In genomic region chr14:86915416-86915815, GRCh38 we compare ENCODE assay signal across 17 cellular contexts.
A peak's percentile ranks its signal among the peaks of the same experiment; 100 is the strongest.
DNase-seq lines count a peak whose midpoint lies in the region; TF ChIP-seq lines count a peak whose summit lies in the region.
"Had no signal": no experiment of that assay in that cellular context is flagged by ENCODE, and none has a peak within 500 bp of the region (broad histone marks: within the 10 kb centered on the region; RNA-seq: fewer than 3 reads in every experiment).

No MANE protein-coding gene starts in this region.

- TF ChIP-seq CTCF in fibroblast of the aortic adventitia (IDR thresholded peaks at IDR 0.05; ENCODE audit: insufficient read depth, low read length) (no peak), neural progenitor cell (IDR thresholded peaks at IDR 0.05) (no peak)

- H3K4me3 Mint-ChIP-seq in neural progenitor cell = no peak overlapping the region

- H3K4me1 Mint-ChIP-seq in neural progenitor cell = no peaks in the 10 kb centered on the region

- no peak overlapping the region for H3K9ac ChIP-seq in Karpas-422 (ENCODE audit: low read length)
- no peak overlapping the region for H3K9ac ChIP-seq in neural progenitor cell
- H3K9ac ChIP-seq: BLaER1 treated with 17β-estradiol and CSF1 and Interleukin-3, amounts not matched to agents 10 nM and 100 nM had no signal

- H3K4me2 ChIP-seq in Karpas-422 (ENCODE audit: low read depth, low read length, poor library complexity, severe bottlenecking) = no peak overlapping the region
- no peak overlapping the region for H3K4me2 ChIP-seq in neural progenitor cell
- H3K4me2 ChIP-seq: BLaER1 treated with 17β-estradiol and CSF1 and Interleukin-3, amounts not matched to agents 10 nM and 100 nM had no signal

- H3F3A ChIP-seq in neural progenitor cell (ENCODE audit: low read depth) = no peaks in the 10 kb centered on the region

- H3K4me3 ChIP-seq in Karpas-422 (ENCODE audit: low read length) (no peak overlapping the region), fibroblast of the aortic adventitia (ENCODE audit: low read depth, low read length) (no peak overlapping the region), neural progenitor cell (no peak overlapping the region)
- H3K4me3 ChIP-seq: BLaER1 treated with 17β-estradiol and CSF1 and Interleukin-3, amounts not matched to agents 10 nM and 100 nM had no signal

- no peaks in the 10 kb centered on the region for H3K27me3 ChIP-seq in Karpas-422 (ENCODE audit: low read length)
- no peaks in the 10 kb centered on the region for H3K27me3 ChIP-seq in neural progenitor cell
- H3K27me3 ChIP-seq: BLaER1 treated with 17β-estradiol and CSF1 and Interleukin-3, amounts not matched to agents 10 nM and 100 nM had no signal

- H3K4me1 ChIP-seq in Karpas-422 (ENCODE audit: low read length) = peaks cover 11% of the 10 kb centered on the region
- H3K4me1 ChIP-seq in neural progenitor cell = no peaks in the 10 kb centered on the region
- H3K4me1 ChIP-seq: BLaER1 treated with 17β-estradiol and CSF1 and Interleukin-3, amounts not matched to agents 10 nM and 100 nM had no signal

- H3K9me2 ChIP-seq in Karpas-422 (replicated peaks; ENCODE audit: insufficient read depth, low read length) = 0 out of 2 replicates have a peak, but pooled peaks cover 4% of the 10 kb centered on the region

- H2AFZ ChIP-seq in Karpas-422 (ENCODE audit: low read length) (peak overlapping the region; percentile 7; the same call in 1 of the 2 replicates), neural progenitor cell (replicated peaks) (no peak overlapping the region)

- H3K9me3 ChIP-seq in Karpas-422 (ENCODE audit: low read length) = no peaks in the 10 kb centered on the region
- no peaks in the 10 kb centered on the region for H3K9me3 ChIP-seq in neural progenitor cell (ENCODE audit: low read depth)
- H3K9me3 ChIP-seq: BLaER1 treated with 17β-estradiol and CSF1 and Interleukin-3, amounts not matched to agents 10 nM and 100 nM had no signal

- H4K20me1 ChIP-seq in Karpas-422 (ENCODE audit: insufficient read depth, low read depth, low read length) (no peaks in the 10 kb centered on the region), neural progenitor cell (ENCODE audit: low read depth) (no peaks in the 10 kb centered on the region)
- H4K20me1 ChIP-seq: BLaER1 treated with 17β-estradiol and CSF1 and Interleukin-3, amounts not matched to agents 10 nM and 100 nM had no signal

- H3K27ac ChIP-seq in Karpas-422 (ENCODE audit: low read length) (no peak overlapping the region), neural progenitor cell (no peak overlapping the region)
- H3K27ac ChIP-seq: BLaER1 treated with 17β-estradiol and CSF1 and Interleukin-3, amounts not matched to agents 10 nM and 100 nM had no signal

- DNase-seq in A172 (ENCODE audit: low spot score) = peak; percentile 4
- DNase-seq in Karpas-422 = no peak
- DNase-seq in astrocyte of the hippocampus (ENCODE audit: low read depth, low spot score) = peak; percentile 23
- peak; percentile 54 for DNase-seq in fibroblast of the aortic adventitia (ENCODE audit: low read depth)
- DNase-seq in activated CD4-positive, alpha-beta T cell treated with anti-CD3 and anti-CD28 coated beads for 48 hours = no peak
- DNase-seq in GOT3 (lab: John Stamatoyannopoulos, UW) = no peak
- no peak for DNase-seq in COR-L47 (lab: John Stamatoyannopoulos, UW)
- no peak for DNase-seq in neural progenitor cell (ENCODE audit: low spot score)
- DNase-seq: 8988T, DND-41, GF-D8, KG1, NCI-H1092, NCI-H2081 treated with DMSO at 0.1 percent for 48 hours, NCI-H524 treated with DMSO at 0.1 percent for 48 hours, Right ventricle myocardium superior had no signal

- H3K27me3 Mint-ChIP-seq in neural progenitor cell (ENCODE audit: insufficient read depth, low read depth) = no peaks in the 10 kb centered on the region

- H3K79me2 ChIP-seq in Karpas-422 (ENCODE audit: low read length) (no peaks in the 10 kb centered on the region), neural progenitor cell (ENCODE audit: low read depth) (no peaks in the 10 kb centered on the region)

- H3K9me3 Mint-ChIP-seq in neural progenitor cell = no peaks in the 10 kb centered on the region

- no peaks in the 10 kb centered on the region for H3K36me3 Mint-ChIP-seq in neural progenitor cell

- H3K27ac Mint-ChIP-seq in neural progenitor cell = no peak overlapping the region

- H3K36me3 ChIP-seq in Karpas-422 (ENCODE audit: insufficient read depth, low read length) (no peaks in the 10 kb centered on the region), neural progenitor cell (no peaks in the 10 kb centered on the region)
- H3K36me3 ChIP-seq: BLaER1 treated with 17β-estradiol and CSF1 and Interleukin-3, amounts not matched to agents 10 nM and 100 nM had no signal

Comparison
In these comparisons a context has a peak if more than half of its experiments do, and no peak if none do; other contexts are left out.
1. DNase-seq: peak in A172 (single experiment), astrocyte of the hippocampus (single experiment) and fibroblast of the aortic adventitia (single experiment); none in Karpas-422 (single experiment), activated CD4-positive, alpha-beta T cell treated with anti-CD3 and anti-CD28 coated beads for 48 hours (single experiment), GOT3 (single experiment), COR-L47 (single experiment) and neural progenitor cell (single experiment).